In the genomic region with DNA sequence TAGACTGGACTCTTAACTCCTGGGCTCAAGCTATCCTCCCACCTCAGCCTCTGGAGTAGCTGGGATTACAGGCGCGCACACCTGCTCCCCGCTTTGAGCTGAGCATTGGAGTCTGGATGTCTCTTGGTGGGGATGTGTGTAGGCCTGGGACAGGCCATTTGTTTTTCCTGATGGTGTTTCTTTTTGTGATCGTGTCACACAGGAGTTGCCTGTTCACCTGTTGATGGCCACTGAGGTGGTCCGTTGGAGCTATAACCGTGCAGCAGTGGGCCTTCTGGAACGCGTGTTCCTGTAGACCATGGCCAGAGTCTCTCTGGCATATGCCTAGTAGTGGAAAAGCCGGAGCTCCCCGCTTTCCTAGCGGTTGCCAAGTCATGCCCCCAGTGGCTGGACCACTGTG, we compare ENCODE assay signal across 27 cellular contexts. TPM values are rescaled to one million over a fixed set of nuclear protein-coding genes. Genes with fewer than 3 reads are reported as not detected.
DNase-seq lines count a peak whose midpoint lies in the region; TF ChIP-seq lines count a peak whose summit lies in the region.
"Had no signal": no experiment of that assay in that cellular context is flagged by ENCODE, and none has a peak within 500 bp of the region (broad histone marks: within the 10 kb centered on the region; RNA-seq: fewer than 3 reads in every experiment).

No MANE protein-coding gene starts in this region.

- TF ChIP-seq CTCF in VCaP (conservative IDR thresholded peaks at IDR 0.05), result no peak
- TF ChIP-seq CTCF in mesothelial cell of epicardium (IDR thresholded peaks at IDR 0.05; ENCODE audit: unreplicated experiment), result no peak
- TF ChIP-seq CTCF in vagina (IDR thresholded peaks at IDR 0.05), result no peak
- TF ChIP-seq CTCF in spleen (IDR thresholded peaks at IDR 0.05 in 8 of 11, conservative IDR thresholded peaks at IDR 0.05 in 3 of 11), result no peak

- 89 to 98% (median 96%) methylated on average over 11 of the region's 11 CpGs for WGBS in spleen, 5 donors

- no peak for DNase-seq in activated CD4-positive, alpha-beta memory T cell treated with anti-CD3 and anti-CD28 coated beads, Interleukin-2, amount 10 ng/mL, durations not matched to agents 7 days and 5 days
- no peak for DNase-seq in activated CD4-positive, alpha-beta memory T cell treated with anti-CD3 and anti-CD28 coated beads for 36 hours
- DNase-seq in mesothelial cell of epicardium (ENCODE audit: low spot score in 2 of 2, unreplicated experiment in 2 of 2), result no peak
- no peak for DNase-seq in vagina (ENCODE audit: extremely low spot score in 2 of 2)
- DNase-seq in NOMO-1 treated with dmso at 0.1 percent for 144 hours (lab: John Stamatoyannopoulos, UW; ENCODE audit: unreplicated experiment), result no peak
- no peak for DNase-seq in NCI-H2171 treated with DMSO at 0.1 percent for 48 hours (lab: John Stamatoyannopoulos, UW)
- DNase-seq in spleen, result no peak
- DNase-seq: 8988T; activated CD4-positive, alpha-beta T cell treated with anti-CD3 and anti-CD28 coated beads for 4 hours; CD4-positive, CD25-positive, alpha-beta regulatory T cell; DMS 273 treated with DMSO at 0.1 percent for 48 hours; effector CD4-positive, alpha-beta T cell; MG63; NCI-H1105 treated with DMSO at 0.1 percent for 48 hours; NCI-H187 treated with DMSO at 0.1 percent for 48 hours; NK-92 treated with Interleukin-12 subunit alpha and Interleukin-12 subunit beta, amount 100 ng/mL, for 24 hours; stimulated activated CD4-positive, alpha-beta T cell treated with anti-CD3 and anti-CD28 coated beads, Interleukin-12 subunit alpha, Interleukin-12 subunit beta, amount 100 ng/mL, for 4 hours; stimulated activated CD4-positive, alpha-beta T cell treated with anti-CD3 and anti-CD28 coated beads, Interleukin-2, amount 100 ng/mL, for 48 hours; stimulated activated naive CD8-positive, alpha-beta T cell treated with anti-CD3 and anti-CD28 coated beads, Interleukin-15, amount 100 ng/mL, for 72 hours had no signal

- no peaks in the 10 kb centered on the region for H3K9me3 Mint-ChIP-seq in activated CD4-positive, alpha-beta memory T cell treated with anti-CD3 and anti-CD28 coated beads, Interleukin-2, amount 10 ng/mL, durations not matched to agents 7 days and 5 days
- no peaks in the 10 kb centered on the region for H3K9me3 Mint-ChIP-seq in activated CD4-positive, alpha-beta memory T cell treated with anti-CD3 and anti-CD28 coated beads for 36 hours
- H3K9me3 Mint-ChIP-seq in mesothelial cell of epicardium, result no peaks in the 10 kb centered on the region
- H3K9me3 Mint-ChIP-seq: activated naive CD4-positive, alpha-beta T cell treated with anti-CD3 and anti-CD28 coated beads, Interleukin-2, amount 50 U/mL, for 24 hours; CD4-positive, CD25-positive, alpha-beta regulatory T cell; stimulated activated naive CD8-positive, alpha-beta T cell treated with anti-CD3 and anti-CD28 coated beads, Interleukin-15, amount 100 ng/mL, for 72 hours had no signal

- peak overlapping the region; percentile 42 for H3K27ac Mint-ChIP-seq in activated CD4-positive, alpha-beta memory T cell treated with anti-CD3 and anti-CD28 coated beads, Interleukin-2, amount 10 ng/mL, durations not matched to agents 7 days and 5 days
- H3K27ac Mint-ChIP-seq in activated CD4-positive, alpha-beta memory T cell treated with anti-CD3 and anti-CD28 coated beads for 36 hours, result no peak overlapping the region
- H3K27ac Mint-ChIP-seq in mesothelial cell of epicardium, result peak overlapping the region; percentile 86

- intact Hi-C loops in activated CD4-positive, alpha-beta memory T cell treated with anti-CD3 and anti-CD28 coated beads for 36 hours (cut with micrococcal nuclease), result loop anchor here (5.0 to 10.0 kb wide), 3 partner anchors 154 to 413 kb away; a partner anchor contains a TSS
- intact Hi-C loops in vagina (cut with DNase I) (loop anchor here (10.0 kb wide), 1 partner anchor 346 kb away; no protein-coding TSS in a partner anchor), spleen (cut with DNase I; ENCODE audit: low total_unique reads) (loop anchor here (10.0 kb wide), 2 partner anchors 56 to 406 kb away; a partner anchor contains a TSS)

- H3K4me1 ChIP-seq in vagina, result peaks cover 83% of the 10 kb centered on the region
- peaks cover 12 to 98% (median 81%) of the 10 kb centered on the region in 6 donors for H3K4me1 ChIP-seq in spleen

- CTCF ChIA-PET in activated CD4-positive, alpha-beta memory T cell treated with anti-CD3 and anti-CD28 coated beads, Interleukin-2, amount 10 ng/mL, durations not matched to agents 7 days and 5 days (lab: Charles Lee), result interaction anchor here (0.8 kb wide), 1 partner anchor 269 kb away, joined by 3 read pairs; no protein-coding TSS in a partner anchor
- CTCF ChIA-PET in activated CD4-positive, alpha-beta memory T cell treated with anti-CD3 and anti-CD28 coated beads for 36 hours (lab: Charles Lee), result interaction anchor here (0.8 kb wide), 1 partner anchor 199 kb away, joined by 3 read pairs; a partner anchor contains a TSS

- H3K9me3 ChIP-seq in vagina, result no peaks in the 10 kb centered on the region
- no peaks in the 10 kb centered on the region for H3K9me3 ChIP-seq in spleen
- H3K9me3 ChIP-seq: colonic mucosa, MG63, prostate gland had no signal

- H3K27me3 ChIP-seq in vagina (no peaks in the 10 kb centered on the region), spleen (replicated peaks in 1 of 7) (no peaks in the 10 kb centered on the region)
- H3K27me3 ChIP-seq: colonic mucosa, MG63 had no signal

- TF ChIP-seq POLR2A in vagina (IDR thresholded peaks at IDR 0.05) (no peak), spleen (IDR thresholded peaks at IDR 0.05) (no peak)

- no peak overlapping the region for H3K4me3 Mint-ChIP-seq in activated CD4-positive, alpha-beta memory T cell treated with anti-CD3 and anti-CD28 coated beads, Interleukin-2, amount 10 ng/mL, durations not matched to agents 7 days and 5 days
- no peak overlapping the region for H3K4me3 Mint-ChIP-seq in activated CD4-positive, alpha-beta memory T cell treated with anti-CD3 and anti-CD28 coated beads for 36 hours
- H3K4me3 Mint-ChIP-seq in mesothelial cell of epicardium, result no peak overlapping the region
- H3K4me3 Mint-ChIP-seq: activated naive CD4-positive, alpha-beta T cell treated with anti-CD3 and anti-CD28 coated beads, Interleukin-2, amount 50 U/mL, for 24 hours; stimulated activated naive CD8-positive, alpha-beta T cell treated with anti-CD3 and anti-CD28 coated beads, Interleukin-15, amount 100 ng/mL, for 72 hours had no signal

- no peaks in the 10 kb centered on the region for H3K36me3 ChIP-seq in vagina
- H3K36me3 ChIP-seq in spleen, result no peaks in the 10 kb centered on the region
- H3K36me3 ChIP-seq: colonic mucosa, MG63, prostate gland had no signal

- POLR2A ChIA-PET in activated CD4-positive, alpha-beta memory T cell treated with anti-CD3 and anti-CD28 coated beads, Interleukin-2, amount 10 ng/mL, durations not matched to agents 7 days and 5 days (lab: Charles Lee), result interaction anchor here (0.9 kb wide), 1 partner anchor 307 kb away, joined by 3 read pairs; a partner anchor contains a TSS
- POLR2A ChIA-PET in activated CD4-positive, alpha-beta memory T cell treated with anti-CD3 and anti-CD28 coated beads for 36 hours (lab: Charles Lee), result no interaction called here

- peak overlapping the region; percentile 97 for H3K27ac ChIP-seq in VCaP
- peak overlapping the region; percentile 89 for H3K27ac ChIP-seq in vagina
- peak overlapping the region in 1 of 8 donors; percentile 89 for H3K27ac ChIP-seq in spleen

- no peaks in the 10 kb centered on the region for H3K27me3 Mint-ChIP-seq in activated CD4-positive, alpha-beta memory T cell treated with anti-CD3 and anti-CD28 coated beads, Interleukin-2, amount 10 ng/mL, durations not matched to agents 7 days and 5 days
- H3K27me3 Mint-ChIP-seq in activated CD4-positive, alpha-beta memory T cell treated with anti-CD3 and anti-CD28 coated beads for 36 hours, result no peaks in the 10 kb centered on the region
- no peaks in the 10 kb centered on the region for H3K27me3 Mint-ChIP-seq in mesothelial cell of epicardium (ENCODE audit: low read depth)
- H3K27me3 Mint-ChIP-seq: activated naive CD4-positive, alpha-beta T cell treated with anti-CD3 and anti-CD28 coated beads, Interleukin-2, amount 50 U/mL, for 24 hours; stimulated activated naive CD8-positive, alpha-beta T cell treated with anti-CD3 and anti-CD28 coated beads, Interleukin-15, amount 100 ng/mL, for 72 hours had no signal

- H3K36me3 Mint-ChIP-seq in activated CD4-positive, alpha-beta memory T cell treated with anti-CD3 and anti-CD28 coated beads, Interleukin-2, amount 10 ng/mL, durations not matched to agents 7 days and 5 days (ENCODE audit: low read depth), result peaks cover 2% of the 10 kb centered on the region
- H3K36me3 Mint-ChIP-seq in activated CD4-positive, alpha-beta memory T cell treated with anti-CD3 and anti-CD28 coated beads for 36 hours, result no peaks in the 10 kb centered on the region
- H3K36me3 Mint-ChIP-seq in mesothelial cell of epicardium, result no peaks in the 10 kb centered on the region
- H3K36me3 Mint-ChIP-seq: activated naive CD4-positive, alpha-beta T cell treated with anti-CD3 and anti-CD28 coated beads, Interleukin-2, amount 50 U/mL, for 24 hours; CD4-positive, CD25-positive, alpha-beta regulatory T cell had no signal

- H3K4me1 Mint-ChIP-seq in activated CD4-positive, alpha-beta memory T cell treated with anti-CD3 and anti-CD28 coated beads, Interleukin-2, amount 10 ng/mL, durations not matched to agents 7 days and 5 days, result peaks cover 32% of the 10 kb centered on the region
- peaks cover 51% of the 10 kb centered on the region for H3K4me1 Mint-ChIP-seq in activated CD4-positive, alpha-beta memory T cell treated with anti-CD3 and anti-CD28 coated beads for 36 hours (ENCODE audit: low read depth)
- H3K4me1 Mint-ChIP-seq in mesothelial cell of epicardium, result peaks cover 82% of the 10 kb centered on the region

- no peak overlapping the region for H3K4me3 ChIP-seq in vagina
- no peak overlapping the region for H3K4me3 ChIP-seq in spleen
- H3K4me3 ChIP-seq: colonic mucosa, K562, MG63, prostate gland had no signal

RNA-seq across cellular contexts. Expression of a gene that starts 3.5 kb away (rescaled TPM):
- total RNA-seq in activated CD4-positive, alpha-beta memory T cell treated with anti-CD3 and anti-CD28 coated beads, Interleukin-2, amount 10 ng/mL, durations not matched to agents 7 days and 5 days, result 10 to 100 TPM; 16.2 to 19.6 TPM
- 10 to 100 TPM; 16.3 to 17.8 TPM for total RNA-seq in activated CD4-positive, alpha-beta memory T cell treated with anti-CD3 and anti-CD28 coated beads for 36 hours
- 101 to 103 TPM (median 102 TPM) in 3 replicates for total RNA-seq in mesothelial cell of epicardium
- total RNA-seq in vagina, result 19.4 TPM
- total RNA-seq in spleen, result 10 to 100 TPM in 6 of 7 donors, 1 to 10 TPM in 1; 9.5 to 27.8 (median 19.8) TPM
- polyA plus RNA-seq in spleen, result 10 to 100 TPM in 1 of 3 donors, 1 to 10 TPM in 2; 5.2 to 13.4 (median 7.7) TPM

RNA-seq across cellular contexts. Expression of a gene that starts 44.9 kb away (rescaled TPM):
- total RNA-seq in activated CD4-positive, alpha-beta memory T cell treated with anti-CD3 and anti-CD28 coated beads, Interleukin-2, amount 10 ng/mL, durations not matched to agents 7 days and 5 days, result not detected
- total RNA-seq in activated CD4-positive, alpha-beta memory T cell treated with anti-CD3 and anti-CD28 coated beads for 36 hours, result under 1 TPM; 0.15 to 0.31 TPM
- total RNA-seq in mesothelial cell of epicardium (not detected in 3 replicates), vagina (not detected), spleen (not detected)
- polyA plus RNA-seq in spleen, result not detected
- total RNA-seq: activated CD8-positive, alpha-beta memory T cell treated with anti-CD3 and anti-CD28 coated beads for 36 hours; CD4-positive, CD25-positive, alpha-beta regulatory T cell; colonic mucosa; K562; mesenteric fat pad; myocyte had no signal
- polyA plus RNA-seq: CD4-positive, CD25-positive, alpha-beta regulatory T cell; K562 had no signal
